13 cellular contexts compared by ENCODE assay signal in the genomic region with DNA sequence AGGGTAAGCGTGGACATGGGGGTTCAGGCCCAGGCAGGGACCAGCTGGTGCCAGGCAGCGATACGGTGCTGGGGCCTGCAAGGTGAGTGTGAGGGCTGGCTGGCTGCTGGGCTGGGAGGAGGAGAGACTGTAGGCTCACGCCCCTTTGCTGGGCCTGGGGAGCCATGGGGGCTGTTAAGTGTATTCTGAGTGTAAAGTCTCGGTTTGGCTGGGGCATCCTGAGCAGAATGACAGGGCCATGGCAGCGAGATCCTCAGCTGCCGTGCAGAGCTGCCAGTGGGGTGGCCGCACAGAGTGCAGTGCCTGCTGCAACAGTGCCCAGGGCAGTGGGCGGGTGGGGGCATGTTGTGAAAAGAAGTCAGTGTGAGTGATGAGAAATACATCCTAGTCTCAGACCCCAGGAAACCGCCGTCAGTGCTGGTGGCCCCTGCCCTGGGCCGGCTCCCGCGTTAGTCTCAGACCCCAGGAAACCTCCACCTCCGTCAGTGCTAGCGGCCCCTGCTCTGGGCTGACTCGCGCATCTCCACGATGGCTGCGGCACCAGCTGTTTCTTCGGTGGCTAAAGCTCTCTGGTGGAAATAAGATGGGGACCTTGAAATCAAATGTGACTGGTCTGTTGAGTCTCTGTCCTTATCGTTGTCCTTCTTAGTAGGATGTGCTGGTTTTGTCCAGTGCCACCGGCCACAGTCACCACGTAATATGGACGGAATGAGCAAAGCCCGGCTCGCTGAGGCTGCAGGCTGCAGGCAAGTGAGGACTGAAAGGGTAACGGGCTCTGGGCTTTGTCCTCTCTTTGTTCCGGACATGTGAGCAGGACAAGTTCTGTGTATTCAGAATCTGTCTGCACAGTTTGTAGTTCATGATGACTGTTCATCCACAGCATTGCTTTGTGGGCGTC. TPM values are rescaled to one million over a fixed set of nuclear protein-coding genes. Genes with fewer than 3 reads are reported as not detected.
DNase-seq lines count a peak whose midpoint lies in the region; ATAC-seq and TF ChIP-seq lines count a peak whose summit lies in the region.
"Had no signal": no experiment of that assay in that cellular context is flagged by ENCODE, and none has a peak within 500 bp of the region (broad histone marks: within the 10 kb centered on the region; RNA-seq: fewer than 3 reads in every experiment).

No MANE protein-coding gene starts in this region.

- no peak overlapping the region for H3K4me3 ChIP-seq in heart left ventricle
- no peak overlapping the region for H3K4me3 ChIP-seq in heart right ventricle
- no peak overlapping the region for H3K4me3 ChIP-seq in thymus (ENCODE audit: low read length)
- no peak overlapping the region for H3K4me3 ChIP-seq in GM23248

- no peaks in the 10 kb centered on the region for H3K27me3 Mint-ChIP-seq in T-helper 1 cell treated with Interleukin-12 subunit alpha and Interleukin-12 subunit beta and Interleukin-4 antibody, amounts not matched to agents 30 μg/mL and 1 μg/mL, for 36 hours (ENCODE audit: low read depth)
- peaks cover 5 to 12% (median 9%) of the 10 kb centered on the region in 3 donors for H3K27me3 Mint-ChIP-seq in immature natural killer cell (ENCODE audit: low read depth in 3 of 3)

- peaks cover 45% of the 10 kb centered on the region for H3K36me3 Mint-ChIP-seq in T-helper 1 cell treated with Interleukin-12 subunit alpha and Interleukin-12 subunit beta and Interleukin-4 antibody, amounts not matched to agents 30 μg/mL and 1 μg/mL, for 36 hours (ENCODE audit: low read depth)
- peaks cover 13 to 26% (median 13%) of the 10 kb centered on the region in 3 donors for H3K36me3 Mint-ChIP-seq in immature natural killer cell

- H3K27ac ChIP-seq in heart left ventricle (peak overlapping the region in 1 of 12 donors; percentile 95), heart right ventricle (peak overlapping the region in 1 of 10 donors; percentile 91), thymus (ENCODE audit: low read depth) (peak overlapping the region; percentile 95), GM23248 (no peak overlapping the region)

- H4K20me1 ChIP-seq in GM23248 (ENCODE audit: insufficient read depth) = no peaks in the 10 kb centered on the region

- TF ChIP-seq POLR2A in heart left ventricle (IDR thresholded peaks at IDR 0.05) = no peak

- no peaks in the 10 kb centered on the region for H3K9me3 Mint-ChIP-seq in T-helper 1 cell treated with Interleukin-12 subunit alpha and Interleukin-12 subunit beta and Interleukin-4 antibody, amounts not matched to agents 30 μg/mL and 1 μg/mL, for 36 hours
- H3K9me3 Mint-ChIP-seq in immature natural killer cell = no peaks in the 10 kb centered on the region

- H3K79me2 ChIP-seq in GM23248 (ENCODE audit: insufficient read depth) = no peaks in the 10 kb centered on the region

- H3K36me3 ChIP-seq in heart left ventricle (peaks cover 0 to 92% (median 62%) of the 10 kb centered on the region in 9 donors), heart right ventricle (peaks cover 0 to 93% (median 42%) of the 10 kb centered on the region in 9 donors), thymus (ENCODE audit: control insufficient read depth, insufficient read depth) (peaks cover 72% of the 10 kb centered on the region), GM23248 (ENCODE audit: low read depth) (peaks cover 6% of the 10 kb centered on the region; the same call in 1 of the 2 replicates)

- TF ChIP-seq CTCF in heart left ventricle (IDR thresholded peaks at IDR 0.05) = no peak
- TF ChIP-seq CTCF in heart right ventricle (IDR thresholded peaks at IDR 0.05) = no peak

- H3K4me2 ChIP-seq in GM23248 (ENCODE audit: unreplicated experiment) = no peak overlapping the region

- peaks cover 0 to 28% (median 0%) of the 10 kb centered on the region in 12 donors for H3K4me1 ChIP-seq in heart left ventricle
- peaks cover 0 to 37% (median 0%) of the 10 kb centered on the region in 9 donors for H3K4me1 ChIP-seq in heart right ventricle
- H3K4me1 ChIP-seq in thymus (ENCODE audit: control insufficient read depth, insufficient read depth, low read length) = peaks cover 83% of the 10 kb centered on the region
- no peaks in the 10 kb centered on the region for H3K4me1 ChIP-seq in GM23248 (ENCODE audit: insufficient read depth)

- WGBS in heart left ventricle, 4 donors = 91 to 93% (median 92%) methylated on average over 30 of the region's 30 CpGs
- WGBS in heart right ventricle, 2 donors = 91 to 92% methylated on average over 30 of the region's 30 CpGs
- 90% methylated on average over 30 of the region's 30 CpGs for WGBS in thymus
- WGBS in GM23248 (ENCODE audit: low coverage in 1 of 2, low lambda C conversion rate in 2 of 2, missing lambda C conversion rate in 2 of 2), 2 experiments = 93 to 94% methylated on average over 26 to 30 of the region's 30 CpGs

- DNase-seq in heart left ventricle = peak in 3 of 5 donors; percentile 14 to 52 (median 15)
- DNase-seq in heart right ventricle = no peak
- DNase-seq in immature natural killer cell = no peak
- no peak for DNase-seq in GM23248
- no peak for DNase-seq in SHP77 (lab: John Stamatoyannopoulos, UW)
- DNase-seq in NCI-H1048 (lab: John Stamatoyannopoulos, UW) = no peak
- DNase-seq: activated CD4-positive, alpha-beta T cell treated with anti-CD3 and anti-CD28 coated beads, Interleukin-2, amount 50 U/mL, for 1 hour; effector CD4-positive, alpha-beta T cell; foreskin melanocyte; NCI-H2171 treated with DMSO at 0.1 percent for 48 hours had no signal

- H3K4me3 Mint-ChIP-seq in T-helper 1 cell treated with Interleukin-12 subunit alpha and Interleukin-12 subunit beta and Interleukin-4 antibody, amounts not matched to agents 30 μg/mL and 1 μg/mL, for 36 hours = no peak overlapping the region
- H3K4me3 Mint-ChIP-seq in immature natural killer cell = peak overlapping the region in 2 of 5 donors; percentile 9 to 86

- no peaks in the 10 kb centered on the region for H3K9me2 ChIP-seq in GM23248 (ENCODE audit: insufficient read depth)

- ATAC-seq in heart left ventricle = no peak
- ATAC-seq in heart right ventricle = no peak

- no peaks in the 10 kb centered on the region for H3K27me3 ChIP-seq in heart left ventricle
- H3K27me3 ChIP-seq in heart right ventricle = no peaks in the 10 kb centered on the region
- no peaks in the 10 kb centered on the region for H3K27me3 ChIP-seq in thymus (ENCODE audit: control insufficient read depth, insufficient read depth)
- H3K27me3 ChIP-seq in GM23248 (replicated peaks; ENCODE audit: insufficient read depth) = no peaks in the 10 kb centered on the region

- H3K27ac Mint-ChIP-seq in T-helper 1 cell treated with Interleukin-12 subunit alpha and Interleukin-12 subunit beta and Interleukin-4 antibody, amounts not matched to agents 30 μg/mL and 1 μg/mL, for 36 hours = peak overlapping the region; percentile 98
- peak overlapping the region; percentile 93 to 98 (median 96) for H3K27ac Mint-ChIP-seq in immature natural killer cell

- H3K9ac ChIP-seq in GM23248 = no peak overlapping the region

- H3K9me3 ChIP-seq in heart left ventricle = no peaks in the 10 kb centered on the region
- no peaks in the 10 kb centered on the region for H3K9me3 ChIP-seq in heart right ventricle
- no peaks in the 10 kb centered on the region for H3K9me3 ChIP-seq in thymus (ENCODE audit: control insufficient read depth)
- H3K9me3 ChIP-seq in GM23248 (ENCODE audit: low read depth) = no peaks in the 10 kb centered on the region

- peaks cover 30% of the 10 kb centered on the region for H3K4me1 Mint-ChIP-seq in T-helper 1 cell treated with Interleukin-12 subunit alpha and Interleukin-12 subunit beta and Interleukin-4 antibody, amounts not matched to agents 30 μg/mL and 1 μg/mL, for 36 hours (ENCODE audit: low read depth)
- peaks cover 49 to 52% of the 10 kb centered on the region in 2 donors for H3K4me1 Mint-ChIP-seq in immature natural killer cell

- intact Hi-C loops in heart left ventricle (cut with DNase I) (no loop called here), heart right ventricle (cut with DNase I) (no loop called here)

- in situ Hi-C loops in GM23248 (cut with MboI) = no loop called here

- H2AFZ ChIP-seq in GM23248 = no peak overlapping the region

- no peaks in the 10 kb centered on the region for H3F3A ChIP-seq in GM23248 (ENCODE audit: insufficient read depth)

RNA-seq across cellular contexts. Expression of a gene that starts 22.9 kb away (rescaled TPM):
- 10 to 100 TPM; 10.3 to 26.3 (median 19.3) TPM for total RNA-seq in heart left ventricle
- polyA plus RNA-seq in heart left ventricle = 10 to 100 TPM; 12.2 to 22.9 TPM
- 10 to 100 TPM; 11.0 to 22.5 (median 17.8) TPM for total RNA-seq in heart right ventricle
- 10 to 100 TPM; 14.7 to 36.9 TPM for polyA plus RNA-seq in heart right ventricle
- polyA plus RNA-seq in immature natural killer cell = 10 to 100 TPM; 22.7 to 27.7 (median 24.1) TPM
- 47.2 TPM for polyA plus RNA-seq in thymus
- 17.1 and 26.7 TPM in 2 replicates for total RNA-seq in GM23248 (2014; rRNA removed; shearing (Covaris generic))
- 15.2 and 15.9 TPM in 2 replicates for polyA plus RNA-seq in GM23248 (2016; fragmentation: Nextera tagmentation; extraction: Ambion mirVana)

RNA-seq across cellular contexts. Expression of a gene that starts 55.0 kb away (rescaled TPM):
- total RNA-seq in heart left ventricle (under 1 TPM in 2 of 9 donors, not detected in 7; 0.16 to 0.32 TPM), heart right ventricle (under 1 TPM in 2 of 10 donors, not detected in 8; 0.08 to 0.16 TPM)
- polyA plus RNA-seq in heart left ventricle (under 1 TPM in 1 of 2 donors, not detected in 1; 0.18 TPM), heart right ventricle (under 1 TPM in 1 of 2 donors, not detected in 1; 0.45 TPM), immature natural killer cell (not detected), thymus (0.23 TPM), GM23248 (2016; fragmentation: Nextera tagmentation; extraction: Ambion mirVana) (0.06 TPM in 2 replicates)
- total RNA-seq in GM23248 (2014; rRNA removed; shearing (Covaris generic)) = not detected in 2 replicates
- total RNA-seq: subcutaneous adipose tissue had no signal

Comparison
In these comparisons a context has a peak if more than half of its experiments do, and no peak if none do; other contexts are left out.
1. DNase-seq: peak in heart left ventricle (3 of 5); none in heart right ventricle (0 of 2), immature natural killer cell (0 of 3), GM23248 (single experiment), SHP77 (0 of 2) and NCI-H1048 (single experiment).